ENCODE assay signal across 23 cellular contexts in the genomic region with DNA sequence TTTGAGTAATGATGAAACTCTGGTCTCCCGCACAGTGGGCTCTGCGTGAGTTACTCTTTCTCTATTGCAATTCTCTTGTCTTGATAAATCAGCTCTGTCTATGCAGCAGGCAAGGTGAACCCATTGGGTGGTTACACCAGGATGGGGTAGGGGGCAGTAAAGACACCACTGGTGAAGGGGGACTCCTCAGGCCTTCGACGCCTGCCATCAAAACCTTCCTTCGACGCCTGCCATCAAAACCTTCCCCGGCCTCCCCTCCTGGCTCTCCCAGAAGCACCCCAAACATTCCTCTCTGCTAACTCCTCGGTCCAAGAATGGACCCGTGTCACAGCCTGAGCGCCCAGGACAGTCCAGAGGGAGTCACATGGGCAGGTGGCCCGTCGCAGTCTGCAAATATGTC.
"Had no signal": no experiment of that assay in that cellular context is flagged by ENCODE, and none has a peak within 500 bp of the region (broad histone marks: within the 10 kb centered on the region; RNA-seq: fewer than 3 reads in every experiment).

No MANE protein-coding gene starts in this region.

- DNase-seq: activated CD4-positive, alpha-beta memory T cell treated with anti-CD3 and anti-CD28 coated beads for 36 hours; activated CD4-positive, alpha-beta T cell treated with anti-CD3 and anti-CD28 coated beads for 48 hours; activated effector memory CD4-positive, alpha-beta T cell treated with Interleukin-2 at 50 U/mL for 16 hours; activated naive CD4-positive, alpha-beta T cell treated with anti-CD3 and anti-CD28 coated beads for 36 hours; activated naive CD8-positive, alpha-beta T cell treated with anti-CD3 and anti-CD28 coated beads, Interleukin-2, amount 10 ng/mL, durations not matched to agents 7 days and 5 days; activated T-cell treated with anti-CD3 and anti-CD28 coated beads, Interleukin-2, amount 50 U/mL, for 72 hours; amniotic stem cell; cerebellar nuclear complex; cortex of kidney; heart left ventricle; immature natural killer cell; lower lobe of right lung; mesendoderm; naive B cell; occipital lobe; small intestine; stimulated activated CD4-positive, alpha-beta T cell treated with anti-CD3 and anti-CD28 coated beads, Interleukin-2, amount 100 ng/mL, for 24 hours; T-helper 9 cell; trophoblast cell had no signal

- H3K27me3 ChIP-seq: heart left ventricle, vagina had no signal

- H3K9me3 ChIP-seq: heart left ventricle, lower lobe of right lung, vagina had no signal

- H3K36me3 Mint-ChIP-seq: activated CD4-positive, alpha-beta memory T cell treated with anti-CD3 and anti-CD28 coated beads for 36 hours; naive B cell; stimulated activated effector memory CD8-positive, alpha-beta T cell treated with anti-CD3 and anti-CD28 coated beads, Interleukin-12 subunit alpha, Interleukin-12 subunit beta, amount 100 ng/mL, for 72 hours had no signal

- ATAC-seq: activated T-cell treated with anti-CD3 and anti-CD28 coated beads, Interleukin-2, amount 50 U/mL, for 72 hours; heart left ventricle; left lobe of liver; lower lobe of right lung; sciatic nerve; stimulated activated effector memory CD8-positive, alpha-beta T cell treated with anti-CD3 and anti-CD28 coated beads, Interleukin-12 subunit alpha, Interleukin-12 subunit beta, amount 100 ng/mL, for 72 hours had no signal

- H3K4me3 ChIP-seq: heart left ventricle, lower lobe of right lung, vagina had no signal

- H3K27ac ChIP-seq: heart left ventricle, lower lobe of right lung, vagina had no signal

- H3K27me3 Mint-ChIP-seq: activated CD4-positive, alpha-beta memory T cell treated with anti-CD3 and anti-CD28 coated beads for 36 hours; activated naive CD8-positive, alpha-beta T cell treated with anti-CD3 and anti-CD28 coated beads, Interleukin-2, amount 10 ng/mL, durations not matched to agents 7 days and 5 days; naive B cell had no signal

- H3K9me3 Mint-ChIP-seq: activated CD4-positive, alpha-beta memory T cell treated with anti-CD3 and anti-CD28 coated beads for 36 hours; activated naive CD4-positive, alpha-beta T cell treated with anti-CD3 and anti-CD28 coated beads for 36 hours; activated naive CD8-positive, alpha-beta T cell treated with anti-CD3 and anti-CD28 coated beads, Interleukin-2, amount 10 ng/mL, durations not matched to agents 7 days and 5 days; activated T-cell treated with anti-CD3 and anti-CD28 coated beads, Interleukin-2, amount 50 U/mL, for 72 hours; immature natural killer cell; naive B cell; stimulated activated effector memory CD8-positive, alpha-beta T cell treated with anti-CD3 and anti-CD28 coated beads, Interleukin-12 subunit alpha, Interleukin-12 subunit beta, amount 100 ng/mL, for 72 hours had no signal

- H3K4me3 Mint-ChIP-seq: activated CD4-positive, alpha-beta memory T cell treated with anti-CD3 and anti-CD28 coated beads for 36 hours; activated naive CD4-positive, alpha-beta T cell treated with anti-CD3 and anti-CD28 coated beads for 36 hours; activated naive CD8-positive, alpha-beta T cell treated with anti-CD3 and anti-CD28 coated beads, Interleukin-2, amount 10 ng/mL, durations not matched to agents 7 days and 5 days; activated T-cell treated with anti-CD3 and anti-CD28 coated beads, Interleukin-2, amount 50 U/mL, for 72 hours; immature natural killer cell; naive B cell; stimulated activated effector memory CD8-positive, alpha-beta T cell treated with anti-CD3 and anti-CD28 coated beads, Interleukin-12 subunit alpha, Interleukin-12 subunit beta, amount 100 ng/mL, for 72 hours had no signal

- H3K27ac Mint-ChIP-seq: activated CD4-positive, alpha-beta memory T cell treated with anti-CD3 and anti-CD28 coated beads for 36 hours; activated naive CD4-positive, alpha-beta T cell treated with anti-CD3 and anti-CD28 coated beads for 36 hours; activated naive CD8-positive, alpha-beta T cell treated with anti-CD3 and anti-CD28 coated beads, Interleukin-2, amount 10 ng/mL, durations not matched to agents 7 days and 5 days; activated T-cell treated with anti-CD3 and anti-CD28 coated beads, Interleukin-2, amount 50 U/mL, for 72 hours; stimulated activated effector memory CD8-positive, alpha-beta T cell treated with anti-CD3 and anti-CD28 coated beads, Interleukin-12 subunit alpha, Interleukin-12 subunit beta, amount 100 ng/mL, for 72 hours had no signal
